In the genomic region with DNA sequence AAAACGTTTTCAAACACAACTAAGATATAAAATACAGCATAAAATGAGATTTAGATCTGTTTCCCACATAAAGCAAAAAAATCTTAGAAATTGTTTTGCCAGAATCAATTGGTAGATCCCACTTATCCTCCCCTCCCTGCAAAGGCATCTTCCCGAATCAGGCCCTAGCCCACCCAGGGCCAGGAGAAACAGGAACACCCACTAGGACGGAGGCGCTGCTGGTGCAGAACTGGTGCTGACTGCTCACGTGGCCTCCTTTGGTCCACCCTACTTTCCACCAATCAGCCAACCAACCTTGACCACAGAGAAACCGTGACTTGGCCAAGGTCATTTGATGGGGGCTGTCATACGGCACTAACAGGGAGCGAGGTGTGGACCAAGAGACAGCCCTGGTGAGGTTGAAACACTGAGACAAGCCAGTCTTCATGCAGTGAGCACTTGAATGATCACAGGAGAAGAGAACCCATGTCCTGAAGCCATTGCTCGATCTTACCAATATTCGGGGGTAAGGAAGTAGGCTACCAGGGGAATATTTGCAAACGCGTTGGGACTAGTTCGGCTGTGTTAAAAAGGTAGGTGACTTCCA, we compare ENCODE assay signal across 1 cellular context.
TF ChIP-seq lines count a peak whose summit lies in the region.

No MANE protein-coding gene starts in this region.

TF ChIP-seq in WTC11, 78 proteins besides CTCF, POLR2A, EP300 and RAD21 (continued from another document):
- TF ChIP-seq, protein P1, sequence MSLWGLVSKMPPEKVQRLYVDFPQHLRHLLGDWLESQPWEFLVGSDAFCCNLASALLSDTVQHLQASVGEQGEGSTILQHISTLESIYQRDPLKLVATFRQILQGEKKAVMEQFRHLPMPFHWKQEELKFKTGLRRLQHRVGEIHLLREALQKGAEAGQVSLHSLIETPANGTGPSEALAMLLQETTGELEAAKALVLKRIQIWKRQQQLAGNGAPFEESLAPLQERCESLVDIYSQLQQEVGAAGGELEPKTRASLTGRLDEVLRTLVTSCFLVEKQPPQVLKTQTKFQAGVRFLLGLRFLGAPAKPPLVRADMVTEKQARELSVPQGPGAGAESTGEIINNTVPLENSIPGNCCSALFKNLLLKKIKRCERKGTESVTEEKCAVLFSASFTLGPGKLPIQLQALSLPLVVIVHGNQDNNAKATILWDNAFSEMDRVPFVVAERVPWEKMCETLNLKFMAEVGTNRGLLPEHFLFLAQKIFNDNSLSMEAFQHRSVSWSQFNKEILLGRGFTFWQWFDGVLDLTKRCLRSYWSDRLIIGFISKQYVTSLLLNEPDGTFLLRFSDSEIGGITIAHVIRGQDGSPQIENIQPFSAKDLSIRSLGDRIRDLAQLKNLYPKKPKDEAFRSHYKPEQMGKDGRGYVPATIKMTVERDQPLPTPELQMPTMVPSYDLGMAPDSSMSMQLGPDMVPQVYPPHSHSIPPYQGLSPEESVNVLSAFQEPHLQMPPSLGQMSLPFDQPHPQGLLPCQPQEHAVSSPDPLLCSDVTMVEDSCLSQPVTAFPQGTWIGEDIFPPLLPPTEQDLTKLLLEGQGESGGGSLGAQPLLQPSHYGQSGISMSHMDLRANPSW (CRISPR knock-in tag; conservative IDR thresholded peaks at IDR 0.05; ENCODE audit: low read depth), result no peak
- TF ChIP-seq, protein P2, sequence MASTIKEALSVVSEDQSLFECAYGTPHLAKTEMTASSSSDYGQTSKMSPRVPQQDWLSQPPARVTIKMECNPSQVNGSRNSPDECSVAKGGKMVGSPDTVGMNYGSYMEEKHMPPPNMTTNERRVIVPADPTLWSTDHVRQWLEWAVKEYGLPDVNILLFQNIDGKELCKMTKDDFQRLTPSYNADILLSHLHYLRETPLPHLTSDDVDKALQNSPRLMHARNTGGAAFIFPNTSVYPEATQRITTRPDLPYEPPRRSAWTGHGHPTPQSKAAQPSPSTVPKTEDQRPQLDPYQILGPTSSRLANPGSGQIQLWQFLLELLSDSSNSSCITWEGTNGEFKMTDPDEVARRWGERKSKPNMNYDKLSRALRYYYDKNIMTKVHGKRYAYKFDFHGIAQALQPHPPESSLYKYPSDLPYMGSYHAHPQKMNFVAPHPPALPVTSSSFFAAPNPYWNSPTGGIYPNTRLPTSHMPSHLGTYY (CRISPR knock-in tag; IDR thresholded peaks at IDR 0.05), result no peak
- TF ChIP-seq KAT7 (CRISPR knock-in tag; IDR thresholded peaks at IDR 0.05; ENCODE audit: borderline replicate concordance), result no peak
- TF ChIP-seq, protein P3, sequence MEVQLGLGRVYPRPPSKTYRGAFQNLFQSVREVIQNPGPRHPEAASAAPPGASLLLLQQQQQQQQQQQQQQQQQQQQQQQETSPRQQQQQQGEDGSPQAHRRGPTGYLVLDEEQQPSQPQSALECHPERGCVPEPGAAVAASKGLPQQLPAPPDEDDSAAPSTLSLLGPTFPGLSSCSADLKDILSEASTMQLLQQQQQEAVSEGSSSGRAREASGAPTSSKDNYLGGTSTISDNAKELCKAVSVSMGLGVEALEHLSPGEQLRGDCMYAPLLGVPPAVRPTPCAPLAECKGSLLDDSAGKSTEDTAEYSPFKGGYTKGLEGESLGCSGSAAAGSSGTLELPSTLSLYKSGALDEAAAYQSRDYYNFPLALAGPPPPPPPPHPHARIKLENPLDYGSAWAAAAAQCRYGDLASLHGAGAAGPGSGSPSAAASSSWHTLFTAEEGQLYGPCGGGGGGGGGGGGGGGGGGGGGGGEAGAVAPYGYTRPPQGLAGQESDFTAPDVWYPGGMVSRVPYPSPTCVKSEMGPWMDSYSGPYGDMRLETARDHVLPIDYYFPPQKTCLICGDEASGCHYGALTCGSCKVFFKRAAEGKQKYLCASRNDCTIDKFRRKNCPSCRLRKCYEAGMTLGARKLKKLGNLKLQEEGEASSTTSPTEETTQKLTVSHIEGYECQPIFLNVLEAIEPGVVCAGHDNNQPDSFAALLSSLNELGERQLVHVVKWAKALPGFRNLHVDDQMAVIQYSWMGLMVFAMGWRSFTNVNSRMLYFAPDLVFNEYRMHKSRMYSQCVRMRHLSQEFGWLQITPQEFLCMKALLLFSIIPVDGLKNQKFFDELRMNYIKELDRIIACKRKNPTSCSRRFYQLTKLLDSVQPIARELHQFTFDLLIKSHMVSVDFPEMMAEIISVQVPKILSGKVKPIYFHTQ (CRISPR knock-in tag; IDR thresholded peaks at IDR 0.05), result no peak
- TF ChIP-seq CREB1 (CRISPR knock-in tag; IDR thresholded peaks at IDR 0.05), result no peak
- TF ChIP-seq, protein P4, sequence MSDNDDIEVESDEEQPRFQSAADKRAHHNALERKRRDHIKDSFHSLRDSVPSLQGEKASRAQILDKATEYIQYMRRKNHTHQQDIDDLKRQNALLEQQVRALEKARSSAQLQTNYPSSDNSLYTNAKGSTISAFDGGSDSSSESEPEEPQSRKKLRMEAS (CRISPR knock-in tag; IDR thresholded peaks at IDR 0.05), result no peak
- no peak for TF ChIP-seq CBFB (CRISPR knock-in tag; IDR thresholded peaks at IDR 0.05; ENCODE audit: low read depth)
- TF ChIP-seq NR2C2 (CRISPR knock-in tag; IDR thresholded peaks at IDR 0.05), result no peak
- TF ChIP-seq, protein P5, sequence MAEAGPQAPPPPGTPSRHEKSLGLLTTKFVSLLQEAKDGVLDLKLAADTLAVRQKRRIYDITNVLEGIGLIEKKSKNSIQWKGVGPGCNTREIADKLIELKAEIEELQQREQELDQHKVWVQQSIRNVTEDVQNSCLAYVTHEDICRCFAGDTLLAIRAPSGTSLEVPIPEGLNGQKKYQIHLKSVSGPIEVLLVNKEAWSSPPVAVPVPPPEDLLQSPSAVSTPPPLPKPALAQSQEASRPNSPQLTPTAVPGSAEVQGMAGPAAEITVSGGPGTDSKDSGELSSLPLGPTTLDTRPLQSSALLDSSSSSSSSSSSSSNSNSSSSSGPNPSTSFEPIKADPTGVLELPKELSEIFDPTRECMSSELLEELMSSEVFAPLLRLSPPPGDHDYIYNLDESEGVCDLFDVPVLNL (CRISPR knock-in tag; IDR thresholded peaks at IDR 0.05; ENCODE audit: borderline replicate concordance, low read depth), result no peak
